In the genomic region with DNA sequence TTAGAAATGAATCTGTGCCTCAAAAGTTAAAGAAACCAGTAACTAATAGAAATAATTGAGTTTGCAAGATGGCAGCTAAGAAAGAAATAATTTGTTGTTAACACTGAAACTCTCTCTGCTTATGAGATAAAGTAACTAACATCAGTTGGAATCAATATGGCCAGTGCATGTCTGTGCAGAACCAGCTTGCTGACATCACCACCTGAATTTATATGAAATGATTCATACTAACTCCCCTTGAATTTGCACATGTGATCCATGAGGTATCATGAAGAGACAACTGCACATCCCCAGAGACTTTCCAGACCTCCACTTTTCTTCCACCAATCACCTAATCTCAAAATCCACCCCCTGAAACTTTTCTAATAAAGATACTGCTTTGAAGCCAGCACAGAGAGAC, we compare ENCODE assay signal across 28 cellular contexts. TPM values are rescaled to one million over a fixed set of nuclear protein-coding genes. Genes with fewer than 3 reads are reported as not detected.
"Had no signal": no experiment of that assay in that cellular context is flagged by ENCODE, and none has a peak within 500 bp of the region (broad histone marks: within the 10 kb centered on the region; RNA-seq: fewer than 3 reads in every experiment).

No MANE protein-coding gene starts in this region.

- FAIRE-seq: islet of Langerhans had no signal

- H3K9me3 ChIP-seq: gastrocnemius medialis, heart right ventricle, mucosa of descending colon, neutrophil, psoas muscle, right lobe of liver, spleen, tibial artery, upper lobe of left lung, uterus had no signal

- H3K36me3 ChIP-seq: gastrocnemius medialis, heart right ventricle, neutrophil, right lobe of liver, spleen, tibial artery, upper lobe of left lung, uterus had no signal

- H3K4me1 ChIP-seq: gastrocnemius medialis, heart right ventricle, psoas muscle, tibial artery, upper lobe of left lung, uterus had no signal

- H3K4me3 ChIP-seq: dorsolateral prefrontal cortex, gastrocnemius medialis, heart right ventricle, mucosa of descending colon, psoas muscle, right lobe of liver, spleen, tibial artery, upper lobe of left lung, uterus had no signal

- DNase-seq: cortex of kidney; dorsolateral prefrontal cortex; effector CD8-positive, alpha-beta T cell; gastrocnemius medialis; heart right ventricle; hypothalamus; mucosa of descending colon; naive thymus-derived CD8-positive, alpha-beta T cell; psoas muscle; retina; right lobe of liver; spleen; stimulated activated CD4-positive, alpha-beta T cell treated with anti-CD3 and anti-CD28 coated beads, Interleukin-15, amount 100 ng/mL, for 24 hours; stimulated activated CD4-positive, alpha-beta T cell treated with anti-CD3 and anti-CD28 coated beads, Interleukin-1b, Interleukin-23, amount 100 ng/mL, for 48 hours; stimulated activated CD4-positive, alpha-beta T cell treated with anti-CD3 and anti-CD28 coated beads, Interleukin-4, amount 100 ng/mL, for 24 hours; tibial artery; uterus had no signal

- ATAC-seq: gastrocnemius medialis; heart right ventricle; left lobe of liver; mucosa of descending colon; naive thymus-derived CD8-positive, alpha-beta T cell; psoas muscle; right lobe of liver; stimulated activated memory B cell treated with anti-CD40 and anti-IgM and Interleukin-4, amounts not matched to agents 10 μg/mL and 1 μg/mL and 100 μg/mL, for 72 hours had no signal

- H3K27ac ChIP-seq: dorsolateral prefrontal cortex, gastrocnemius medialis, heart right ventricle, neutrophil, psoas muscle, right lobe of liver, spleen, tibial artery, upper lobe of left lung, uterus had no signal

- H3K27me3 ChIP-seq: gastrocnemius medialis, right lobe of liver, spleen, tibial artery, upper lobe of left lung, uterus had no signal

RNA-seq across cellular contexts. Expression of gene CCR8, which starts 43.3 kb away (rescaled TPM):
- total RNA-seq: epithelial cell of proximal tubule; gastrocnemius medialis; heart right ventricle; left lobe of liver; lower leg skin; naive thymus-derived CD8-positive, alpha-beta T cell; osteoblast; psoas muscle; right lobe of liver; skeletal muscle tissue; temporal lobe; upper lobe of left lung; uterus had no signal
- polyA plus RNA-seq: heart right ventricle, neural cell, psoas muscle had no signal
